ENCODE assay signal across 1 cellular context in genomic region chr6:36873115-36873514, GRCh38.
TF ChIP-seq lines count a peak whose summit lies in the region.

No MANE protein-coding gene starts in this region.

TF ChIP-seq in WTC11, 78 proteins besides CTCF, POLR2A, EP300 and RAD21 (continued from another document):
- TF ChIP-seq ZNF425 (CRISPR knock-in tag; conservative IDR thresholded peaks at IDR 0.05) (no peak), PREB (CRISPR knock-in tag; IDR thresholded peaks at IDR 0.05; ENCODE audit: borderline replicate concordance) (no peak)
TF ChIP-seq in WTC11: peak in this region for 0.
